In genomic region chr2:204468689-204469429, GRCh38 we compare ENCODE assay signal across 1 cellular context.
A peak's percentile ranks its signal among the peaks of the same experiment; 100 is the strongest.
TF ChIP-seq lines count a peak whose summit lies in the region.

No MANE protein-coding gene starts in this region.

TF ChIP-seq in K562, 482 proteins besides CTCF, POLR2A, EP300 and RAD21:
- TF ChIP-seq RBBP5 (IDR thresholded peaks at IDR 0.05; ENCODE audit: borderline replicate concordance, insufficient read depth, low read length, poor library complexity, severe bottlenecking): no peak
- no peak for TF ChIP-seq XRCC3 (IDR thresholded peaks at IDR 0.05)
- no peak for TF ChIP-seq ZNF511 (CRISPR knock-in tag; IDR thresholded peaks at IDR 0.05)
- no peak for TF ChIP-seq ELF1 (tag; IDR thresholded peaks at IDR 0.05)
- TF ChIP-seq DPF2 (IDR thresholded peaks at IDR 0.05): no peak
- no peak for TF ChIP-seq CTBP1 (IDR thresholded peaks at IDR 0.05; ENCODE audit: borderline replicate concordance)
- TF ChIP-seq MAFG (tag; conservative IDR thresholded peaks at IDR 0.05): peak; percentile 75
- no peak for TF ChIP-seq ZNF740 (CRISPR knock-in tag; IDR thresholded peaks at IDR 0.05)
- no peak for TF ChIP-seq ZNF740 (tag; IDR thresholded peaks at IDR 0.05)
- no peak for TF ChIP-seq HCFC1 (IDR thresholded peaks at IDR 0.05; ENCODE audit: low read depth, low read length)
- no peak for TF ChIP-seq PHF8 (IDR thresholded peaks at IDR 0.05; ENCODE audit: borderline replicate concordance, low read length)
- no peak for TF ChIP-seq HMGXB4 (CRISPR knock-in tag; IDR thresholded peaks at IDR 0.05)
- peak; percentile 27; the same call in 1 of the 2 replicates for TF ChIP-seq ZNF589 (CRISPR knock-in tag; IDR thresholded peaks at IDR 0.05; ENCODE audit: low read depth)
- no peak for TF ChIP-seq ZNF717 (CRISPR knock-in tag; IDR thresholded peaks at IDR 0.05)
- no peak for TF ChIP-seq IFI16 (CRISPR knock-in tag; IDR thresholded peaks at IDR 0.05)
- no peak for TF ChIP-seq CUX1 (CRISPR knock-in tag; IDR thresholded peaks at IDR 0.05)
- TF ChIP-seq KAT7 (CRISPR knock-in tag; IDR thresholded peaks at IDR 0.05; ENCODE audit: borderline replicate concordance): no peak
- TF ChIP-seq TCF7 (IDR thresholded peaks at IDR 0.05; ENCODE audit: borderline replicate concordance): no peak
- 0 out of 2 replicates have a peak, but pooled peaks have one; percentile 9 for TF ChIP-seq PTTG1 (tag; IDR thresholded peaks at IDR 0.05; ENCODE audit: low read depth)
- TF ChIP-seq ZNF766 (CRISPR knock-in tag; conservative IDR thresholded peaks at IDR 0.05): peak; percentile 6; the same call in 1 of the 2 replicates
- TF ChIP-seq RBM34 (IDR thresholded peaks at IDR 0.05; ENCODE audit: borderline replicate concordance, insufficient read depth, low read length): no peak
- TF ChIP-seq EZH2 (IDR thresholded peaks at IDR 0.05; ENCODE audit: borderline replicate concordance, low read depth, low read length): no peak
- TF ChIP-seq FOXM1 (IDR thresholded peaks at IDR 0.05; ENCODE audit: low read depth): no peak
- no peak for TF ChIP-seq FOXM1 (CRISPR knock-in tag; IDR thresholded peaks at IDR 0.05; ENCODE audit: low read depth)
- TF ChIP-seq GTF2F1 (IDR thresholded peaks at IDR 0.05; ENCODE audit: low read depth, low read length): no peak
- no peak for TF ChIP-seq ZNF639 (CRISPR knock-in tag; conservative IDR thresholded peaks at IDR 0.05 in 1 of 2, IDR thresholded peaks at IDR 0.05 in 1 of 2)
- TF ChIP-seq TRIM25 (IDR thresholded peaks at IDR 0.05; ENCODE audit: borderline replicate concordance): no peak
- TF ChIP-seq ZNF12 (CRISPR knock-in tag; IDR thresholded peaks at IDR 0.05): no peak
- TF ChIP-seq DLX4 (CRISPR knock-in tag; IDR thresholded peaks at IDR 0.05): no peak
- peak; percentile 65; the same call in 1 of the 2 replicates for TF ChIP-seq C11orf30 (IDR thresholded peaks at IDR 0.05; ENCODE audit: low read depth)
- TF ChIP-seq CEBPG (CRISPR knock-in tag; IDR thresholded peaks at IDR 0.05): no peak
- TF ChIP-seq CEBPG (tag; conservative IDR thresholded peaks at IDR 0.05 in 1 of 2, IDR thresholded peaks at IDR 0.05 in 1 of 2): peak; percentile 30 to 48; a peak in 3 of 4 replicates
- no peak for TF ChIP-seq TBP (optimal IDR thresholded peaks at IDR 0.05; ENCODE audit: low read depth, low read length)
- no peak for TF ChIP-seq ZNF699 (CRISPR knock-in tag; IDR thresholded peaks at IDR 0.05; ENCODE audit: insufficient replicate concordance)
- peak; percentile 79 for TF ChIP-seq ZNF316 (IDR thresholded peaks at IDR 0.05)
- no peak for TF ChIP-seq ARNT (IDR thresholded peaks at IDR 0.05)
- no peak for TF ChIP-seq MBD1 (CRISPR knock-in tag; IDR thresholded peaks at IDR 0.05)
- no peak for TF ChIP-seq ZBTB34 (CRISPR knock-in tag; IDR thresholded peaks at IDR 0.05)
- TF ChIP-seq SMAD4 (CRISPR knock-in tag; conservative IDR thresholded peaks at IDR 0.05): 0 out of 2 replicates have a peak, but pooled peaks have one; percentile 26
- no peak for TF ChIP-seq CREB5 (CRISPR knock-in tag; IDR thresholded peaks at IDR 0.05)
- TF ChIP-seq ZNF445 (CRISPR knock-in tag; IDR thresholded peaks at IDR 0.05; ENCODE audit: low read depth): no peak
- no peak for TF ChIP-seq PHF20 (IDR thresholded peaks at IDR 0.05; ENCODE audit: partially characterized antibody)
- TF ChIP-seq CEBPB (tag; IDR thresholded peaks at IDR 0.05): 0 out of 2 replicates have a peak, but pooled peaks have one; percentile 35
- 0 out of 4 replicates have a peak, but pooled peaks of 1 of the 2 experiments have one; percentile 21 for TF ChIP-seq FOXA3 (CRISPR knock-in tag; conservative IDR thresholded peaks at IDR 0.05 in 1 of 2, IDR thresholded peaks at IDR 0.05 in 1 of 2)
- no peak for TF ChIP-seq SMARCA4 (IDR thresholded peaks at IDR 0.05)
- TF ChIP-seq ADNP (tag; IDR thresholded peaks at IDR 0.05): no peak
- 0 out of 2 replicates have a peak, but pooled peaks have one; percentile 5 for TF ChIP-seq FOSL1 (tag; conservative IDR thresholded peaks at IDR 0.05)
- TF ChIP-seq KDM1A (IDR thresholded peaks at IDR 0.05): no peak
- no peak for TF ChIP-seq POLR2B (IDR thresholded peaks at IDR 0.05; ENCODE audit: low read depth, partially characterized antibody)
- no peak for TF ChIP-seq ZNF79 (CRISPR knock-in tag; IDR thresholded peaks at IDR 0.05; ENCODE audit: low read depth)
- no peak for TF ChIP-seq MYBL2 (IDR thresholded peaks at IDR 0.05; ENCODE audit: low read depth)
- TF ChIP-seq MYBL2 (CRISPR knock-in tag; IDR thresholded peaks at IDR 0.05; ENCODE audit: borderline replicate concordance): no peak
- no peak for TF ChIP-seq KLF10 (CRISPR knock-in tag; IDR thresholded peaks at IDR 0.05)
